ENCODE assay signal across 20 cellular contexts in the genomic region with DNA sequence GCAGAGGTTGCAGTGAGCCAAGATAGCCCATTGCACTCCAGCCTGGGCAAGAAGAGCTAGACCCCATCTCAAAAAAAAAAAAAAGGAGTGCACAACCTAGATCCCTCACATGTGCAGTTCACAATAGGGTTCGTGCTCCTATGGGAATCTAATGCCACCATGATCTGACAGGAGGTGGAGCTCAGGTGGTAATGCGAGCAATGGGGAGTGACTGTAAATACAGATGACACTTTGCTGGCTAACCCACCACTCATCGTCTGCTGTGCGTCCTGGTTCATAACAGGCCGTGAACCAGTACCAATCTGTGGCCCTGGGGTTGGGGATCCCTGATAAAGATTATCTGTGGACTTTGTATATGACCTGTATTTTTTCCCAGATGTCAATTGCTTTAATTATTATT.
"Had no signal": no experiment of that assay in that cellular context is flagged by ENCODE, and none has a peak within 500 bp of the region (broad histone marks: within the 10 kb centered on the region; RNA-seq: fewer than 3 reads in every experiment).

No MANE protein-coding gene starts in this region.

- H3K9me3 ChIP-seq: colonic mucosa, esophagus muscularis mucosa, gastrocnemius medialis, heart right ventricle, left lung, lower lobe of right lung, mucosa of descending colon had no signal

- H3K27ac ChIP-seq: colonic mucosa, esophagus muscularis mucosa, gastrocnemius medialis, heart right ventricle, left lung, lower lobe of right lung had no signal

- H3K9me3 Mint-ChIP-seq: dendritic cell treated with granulocyte-macrophage colony-stimulating factor and Interleukin-4, amounts not matched to agents 40 ng/mL and 50 ng/mL, for 4 days; effector memory CD8-positive, alpha-beta T cell; mesothelial cell of epicardium had no signal

- H3K4me3 ChIP-seq: colonic mucosa, esophagus muscularis mucosa, gastrocnemius medialis, heart right ventricle, left lung, lower lobe of right lung, mucosa of descending colon had no signal

- H3K27ac Mint-ChIP-seq: dendritic cell treated with granulocyte-macrophage colony-stimulating factor and Interleukin-4, amounts not matched to agents 40 ng/mL and 50 ng/mL, for 4 days; effector memory CD8-positive, alpha-beta T cell; mesothelial cell of epicardium had no signal

- H3K4me1 ChIP-seq: colonic mucosa, left lung had no signal

- H3K27me3 Mint-ChIP-seq: dendritic cell treated with granulocyte-macrophage colony-stimulating factor and Interleukin-4, amounts not matched to agents 40 ng/mL and 50 ng/mL, for 4 days; effector memory CD8-positive, alpha-beta T cell had no signal

- H3K4me3 Mint-ChIP-seq: dendritic cell treated with granulocyte-macrophage colony-stimulating factor and Interleukin-4, amounts not matched to agents 40 ng/mL and 50 ng/mL, for 4 days; effector memory CD8-positive, alpha-beta T cell; mesothelial cell of epicardium had no signal

- DNase-seq: colonic mucosa; cortex of kidney; effector CD8-positive, alpha-beta T cell; effector memory CD8-positive, alpha-beta T cell; foreskin fibroblast; foreskin melanocyte; gastrocnemius medialis; glutamatergic neuron; head of caudate nucleus; heart right ventricle; hippocampal formation; left cardiac atrium; left lung; left ventricle myocardium superior; lower lobe of right lung; mesenchymal stem cell; mucosa of descending colon had no signal

- H3K27me3 ChIP-seq: colonic mucosa, esophagus muscularis mucosa, gastrocnemius medialis, heart right ventricle, left lung had no signal

- ATAC-seq: effector memory CD8-positive, alpha-beta T cell; gastrocnemius medialis; heart right ventricle; left cardiac atrium; left lung; left ventricle myocardium superior; lower lobe of right lung; mucosa of descending colon had no signal
